8 cellular contexts compared by ENCODE assay signal in the genomic region with DNA sequence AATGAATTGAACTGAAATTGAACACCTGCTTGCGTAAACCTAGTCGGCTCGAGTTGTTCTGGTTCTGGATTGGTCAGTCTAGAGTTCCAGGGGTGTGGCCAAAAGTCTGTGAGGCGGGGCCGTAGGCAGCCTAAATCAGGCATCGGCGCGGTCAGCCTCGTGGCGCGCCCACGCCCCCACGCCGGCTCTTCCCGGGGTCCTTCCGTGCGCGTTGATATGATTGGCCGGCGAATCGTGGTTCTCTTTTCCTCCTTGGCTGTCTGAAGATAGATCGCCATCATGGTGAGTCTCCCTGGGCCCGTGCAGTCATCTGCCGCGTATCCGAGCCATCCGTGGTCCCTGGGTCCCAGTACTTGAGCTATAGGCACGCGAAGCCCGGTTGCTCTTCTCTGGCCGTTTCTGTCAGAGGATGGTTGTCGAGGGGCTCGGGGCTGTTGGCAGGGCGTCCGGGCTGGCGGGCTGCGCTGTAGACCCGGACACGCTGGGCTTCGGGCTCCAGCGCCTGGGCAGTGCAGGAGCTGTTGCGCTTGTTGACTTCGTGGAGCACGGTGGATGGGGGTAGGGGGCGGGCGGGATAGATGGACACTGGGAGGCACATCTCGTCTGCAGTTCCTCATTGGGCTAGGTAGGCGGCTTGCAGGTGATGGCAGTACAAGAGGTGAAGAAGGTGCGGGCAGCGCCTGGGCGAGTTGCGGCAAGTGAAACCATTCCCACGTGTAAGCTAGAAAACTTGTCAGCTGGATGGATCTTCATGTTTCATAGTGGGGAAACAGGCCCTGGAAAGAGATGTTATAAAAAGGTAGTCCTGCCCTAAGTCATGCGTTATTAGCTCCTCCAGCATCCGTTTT. TPM values are rescaled to one million over a fixed set of nuclear protein-coding genes. Genes with fewer than 3 reads are reported as not detected.
DNase-seq lines count a peak whose midpoint lies in the region; ATAC-seq, FAIRE-seq and TF ChIP-seq lines count a peak whose summit lies in the region.

Gene RPS24, plus strand, starts transcription at position 241 of the 848 bp plus-strand sequence. Its CDS starts 39 bp downstream, at position 280.

- H3K4me3 ChIP-seq in right atrium auricular region (peak within 1 kb of the TSS; percentile 79 to 82), psoas muscle (peak within 1 kb of the TSS; percentile 84)

- peak; percentile 62 for ATAC-seq in GM18499 (IDR thresholded peaks at IDR 0.05; ENCODE audit: insufficient read depth, unreplicated experiment)
- peak; percentile 82 for ATAC-seq in HG02943 (IDR thresholded peaks at IDR 0.05; ENCODE audit: low read depth, unreplicated experiment)
- peak; percentile 91 to 95 (median 91) for ATAC-seq in psoas muscle

- H3K27ac ChIP-seq in right atrium auricular region = peak within 1 kb of the TSS; percentile 76 to 81
- H3K27ac ChIP-seq in psoas muscle = peak within 1 kb of the TSS; percentile 83

- 1% methylated on average over 53 to 55 of the region's 55 CpGs for WGBS in psoas muscle, 3 donors

- intact Hi-C loops in T-helper 2 cell treated with Interferon-gamma antibody and Interleukin-4, amounts not matched to agents 100 ng/mL and 5 ng/mL, for 36 hours (cut with micrococcal nuclease) = loop anchor here (1.0 to 10.0 kb wide), 6 partner anchors 269 to 1413 kb away; partner anchors contain the start of genes PPIF, ZCCHC24 and ZMIZ1
- intact Hi-C loops in psoas muscle (cut with DNase I) = no loop called here

- H3K4me1 ChIP-seq in right atrium auricular region (peaks cover 0 to 32% of the 10 kb centered on the region in 2 donors), psoas muscle (peaks cover 40% of the 10 kb centered on the region)

- TF ChIP-seq CTCF in right atrium auricular region (IDR thresholded peaks at IDR 0.05) (peak in 1 of 2 donors; percentile 31), psoas muscle (IDR thresholded peaks at IDR 0.05) (no peak)

- peak; percentile 80 for DNase-seq in NCI-H187 treated with DMSO at 0.1 percent for 48 hours (lab: John Stamatoyannopoulos, UW)
- peak; percentile 32 to 97 (median 91) for DNase-seq in anterior cingulate cortex (lab: John Stamatoyannopoulos, UW)
- peak; percentile 97 for DNase-seq in right atrium auricular region (ENCODE audit: low spot score)
- DNase-seq in psoas muscle = peak; percentile 94 to 97
- DNase-seq in urothelium cell line (ENCODE audit: low spot score) = peak; percentile 96

- H3K27me3 ChIP-seq in right atrium auricular region (no peaks in the 10 kb centered on the region), psoas muscle (ENCODE audit: insufficient read depth in 3 of 3, low read length in 2 of 3) (no peaks in the 10 kb centered on the region)

- peaks cover 38% of the 10 kb centered on the region for H3K36me3 ChIP-seq in right atrium auricular region
- peaks cover 12 to 40% of the 10 kb centered on the region in 2 donors for H3K36me3 ChIP-seq in psoas muscle (ENCODE audit: insufficient read depth in 1 of 2, low read depth in 1 of 2)

- no peak for FAIRE-seq in urothelium cell line (lab: Jason Lieb, UNC)

- H3K9me3 ChIP-seq in right atrium auricular region (no peaks in the 10 kb centered on the region), psoas muscle (no peaks in the 10 kb centered on the region)

RNA-seq across cellular contexts. Expression of gene RPS24, which starts in this region (rescaled TPM):
- total RNA-seq in T-helper 2 cell treated with Interferon-gamma antibody and Interleukin-4, amounts not matched to agents 100 ng/mL and 5 ng/mL, for 36 hours = 1,478 and 1,530 TPM in 2 replicates
- 1,000 to 10,000 TPM; 1,060 to 1,748 TPM for total RNA-seq in right atrium auricular region
- 1,000 to 10,000 TPM in 3 of 4 donors, 100 to 1,000 TPM in 1; 980 to 1,456 (median 1,110) TPM for total RNA-seq in psoas muscle
- 1,000 to 10,000 TPM; 2,584 to 4,077 (median 3,663) TPM for polyA plus RNA-seq in psoas muscle

Comparison
In these comparisons a context has a peak if more than half of its experiments do, and no peak if none do; other contexts are left out.
1. Peak in every context shown above with its lines: DNase-seq, ATAC-seq, H3K4me3 ChIP-seq and H3K27ac ChIP-seq.